In the genomic region with DNA sequence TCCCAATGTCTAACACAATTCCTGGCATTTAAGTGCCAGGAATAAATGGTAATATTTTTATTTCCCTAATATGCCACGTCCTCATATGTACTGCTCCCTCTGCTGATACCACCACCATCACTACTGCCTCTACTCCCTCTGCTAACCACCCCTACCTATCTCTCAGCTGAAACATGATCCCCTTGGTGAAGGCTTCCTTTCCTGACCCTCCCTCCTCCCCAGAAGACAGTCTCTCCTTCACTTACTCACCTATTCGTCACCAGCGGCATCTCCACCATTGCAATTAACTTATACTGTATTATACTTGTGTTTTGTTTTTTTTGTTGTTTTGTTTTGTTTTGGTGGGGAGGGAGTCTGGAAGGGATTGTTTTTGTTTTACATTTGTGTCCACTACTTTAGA, we compare ENCODE assay signal across 16 cellular contexts.
DNase-seq lines count a peak whose midpoint lies in the region; ATAC-seq, FAIRE-seq and TF ChIP-seq lines count a peak whose summit lies in the region.
"Had no signal": no experiment of that assay in that cellular context is flagged by ENCODE, and none has a peak within 500 bp of the region (broad histone marks: within the 10 kb centered on the region; RNA-seq: fewer than 3 reads in every experiment).

No MANE protein-coding gene starts in this region.

- H3K4me1 Mint-ChIP-seq in effector memory CD8-positive, alpha-beta T cell (ENCODE audit: low read depth in 2 of 2): peaks cover 19 to 29% of the 10 kb centered on the region in 2 donors

- H3K27ac ChIP-seq in HL-60 (replicated peaks) (peak overlapping the region; percentile 57), RWPE2 (ENCODE audit: poor library complexity, severe bottlenecking) (peak overlapping the region; percentile 27)
- H3K27ac ChIP-seq: C4-2B, RWPE1, SJSA1 had no signal

- H3K27me3 Mint-ChIP-seq in effector memory CD8-positive, alpha-beta T cell: no peaks in the 10 kb centered on the region

- H3K4me3 Mint-ChIP-seq in effector memory CD8-positive, alpha-beta T cell: no peak overlapping the region

- TF ChIP-seq CTCF in HL-60 (IDR thresholded peaks at IDR 0.05; ENCODE audit: insufficient read depth, low read length): no peak
- TF ChIP-seq CTCF in RWPE2 (IDR thresholded peaks at IDR 0.05; ENCODE audit: poor library complexity, severe bottlenecking): no peak

- DNase-seq in ELR (ENCODE audit: low read depth) (peak; percentile 62), HL-60 (ENCODE audit: low read depth in 1 of 2, low spot score in 1 of 2) (no peak), RWPE2 (ENCODE audit: low spot score) (no peak), left kidney (ENCODE audit: low read depth, low spot score) (peak; percentile 17), urothelium cell line (ENCODE audit: low spot score) (no peak)
- DNase-seq in effector memory CD8-positive, alpha-beta T cell: no peak
- DNase-seq in activated CD4-positive, CD25-positive, alpha-beta regulatory T cell (lab: John Stamatoyannopoulos, UW): no peak
- DNase-seq: HCEC 1CT; NCI-H1417; NCI-H1930; NCI-H2171; NCI-H446; NK-92 treated with Interleukin-12 subunit alpha and Interleukin-12 subunit beta, amount 100 ng/mL, for 24 hours had no signal

- H3K36me3 ChIP-seq in RWPE2 (ENCODE audit: low read depth): no peaks in the 10 kb centered on the region
- H3K36me3 ChIP-seq: SJSA1 had no signal

- H3K36me3 Mint-ChIP-seq in effector memory CD8-positive, alpha-beta T cell (ENCODE audit: insufficient read depth): no peaks in the 10 kb centered on the region

- H3K9me3 Mint-ChIP-seq in effector memory CD8-positive, alpha-beta T cell: no peaks in the 10 kb centered on the region

- no peaks in the 10 kb centered on the region for H3K27me3 ChIP-seq in HL-60 (ENCODE audit: insufficient read depth, poor library complexity, severe bottlenecking)
- no peaks in the 10 kb centered on the region for H3K27me3 ChIP-seq in RWPE2 (ENCODE audit: insufficient read depth, poor library complexity, severe bottlenecking)
- H3K27me3 ChIP-seq: SJSA1 had no signal

- no peak overlapping the region for H3K4me3 ChIP-seq in HL-60 (replicated peaks; ENCODE audit: insufficient read depth, low read length)
- no peak overlapping the region for H3K4me3 ChIP-seq in RWPE2 (ENCODE audit: severe bottlenecking)
- H3K4me3 ChIP-seq: SJSA1 had no signal

- H3K4me1 ChIP-seq in RWPE2 (ENCODE audit: insufficient read depth, poor library complexity, severe bottlenecking): peaks cover 29% of the 10 kb centered on the region

- no peak for ATAC-seq in RWPE2 (ENCODE audit: low read depth)
- ATAC-seq in effector memory CD8-positive, alpha-beta T cell (replicated peaks): no peak

- FAIRE-seq in urothelium cell line (lab: Jason Lieb, UNC): no peak

- no peaks in the 10 kb centered on the region for H3K9me3 ChIP-seq in RWPE2 (ENCODE audit: severe bottlenecking)
- H3K9me3 ChIP-seq: SJSA1 had no signal

- H3K27ac Mint-ChIP-seq in effector memory CD8-positive, alpha-beta T cell: no peak overlapping the region

Comparison
In these comparisons a context has a peak if more than half of its experiments do, and no peak if none do; other contexts are left out.
1. DNase-seq: peak in ELR (single experiment) and left kidney (single experiment); none in HL-60 (0 of 2), RWPE2 (single experiment), effector memory CD8-positive, alpha-beta T cell (0 of 3), urothelium cell line (single experiment) and activated CD4-positive, CD25-positive, alpha-beta regulatory T cell (0 of 4).